ENCODE assay signal across 8 cellular contexts in the genomic region with DNA sequence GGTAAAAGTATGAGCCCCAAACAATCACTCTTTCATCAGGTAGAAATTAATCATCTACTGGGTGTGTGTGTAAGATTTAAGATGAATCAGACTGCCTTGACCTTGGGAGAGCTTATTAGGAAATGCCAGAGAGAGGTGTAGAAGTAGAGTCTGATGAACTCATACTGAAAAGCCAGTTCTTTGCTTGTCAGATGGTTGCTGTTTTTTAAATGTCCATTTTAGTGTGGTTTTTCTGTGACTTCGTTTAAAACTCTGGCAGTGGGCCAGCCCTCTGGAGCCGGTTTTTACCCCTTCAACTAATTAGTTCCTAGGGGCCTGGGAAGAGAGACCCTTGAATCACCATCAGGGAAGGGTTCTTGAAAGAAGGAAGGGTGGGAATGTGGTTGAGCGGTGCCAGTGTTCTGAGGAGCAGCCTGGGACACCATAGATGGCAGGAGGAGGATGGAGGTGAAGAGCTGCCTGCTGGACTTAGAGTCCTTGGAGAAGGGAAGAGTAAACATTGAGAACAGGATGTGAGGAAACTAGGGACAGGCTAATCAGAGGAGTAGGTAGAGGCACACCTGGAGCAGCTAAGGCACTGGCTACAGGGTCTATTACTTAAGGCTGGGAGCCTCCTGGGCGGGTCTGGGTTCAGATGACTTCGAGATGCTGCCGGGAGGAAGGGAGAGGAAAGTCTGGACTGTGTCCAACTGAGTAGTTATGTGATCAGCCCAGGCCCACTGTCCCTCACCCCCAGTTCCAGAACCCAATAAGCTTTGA.
A peak's percentile ranks its signal among the peaks of the same experiment; 100 is the strongest.
DNase-seq lines count a peak whose midpoint lies in the region; ATAC-seq, FAIRE-seq and TF ChIP-seq lines count a peak whose summit lies in the region.

No MANE protein-coding gene starts in this region.

- in situ Hi-C loops in SK-MEL-5 (cut with HindIII; ENCODE audit: low pct_unique_long_range_greater_than_20kb, low sequenced_read_pairs): no loop called here

- H3K27me3 Mint-ChIP-seq in endothelial cell (ENCODE audit: unreplicated experiment): peaks cover 16% of the 10 kb centered on the region

- CTCF ChIA-PET in AG04450 (lab: Charles Lee): interaction anchor here (0.8 to 2.9 kb wide), 4 partner anchors 11 to 52 kb away, joined by 3 to 20 read pairs (median 7); no protein-coding TSS in a partner anchor

- H3K36me3 Mint-ChIP-seq in endothelial cell (ENCODE audit: low read depth, unreplicated experiment): peaks cover 5% of the 10 kb centered on the region

- H3K27ac Mint-ChIP-seq in endothelial cell (ENCODE audit: unreplicated experiment): peak overlapping the region; percentile 84

- TF ChIP-seq POLR2A in H54 (IDR thresholded peaks at IDR 0.05; ENCODE audit: low read depth, low read length): no peak

- H3K4me1 Mint-ChIP-seq in endothelial cell (ENCODE audit: unreplicated experiment): peaks cover 48% of the 10 kb centered on the region

- H3K4me3 ChIP-seq in AG04450 (ENCODE audit: low read depth, low read length): peak overlapping the region; percentile 88

- H3K27me3 ChIP-seq in AG04450 (ENCODE audit: control insufficient read depth, insufficient read depth, low read length): no peaks in the 10 kb centered on the region

- H3K27ac ChIP-seq in AG04450 (ENCODE audit: low read depth, low read length): peak overlapping the region; percentile 39

- TF ChIP-seq CTCF in AG04450 (IDR thresholded peaks at IDR 0.05; ENCODE audit: low read depth, low read length) (no peak), endothelial cell (IDR thresholded peaks at IDR 0.05; ENCODE audit: unreplicated experiment) (no peak), omental fat pad (IDR thresholded peaks at IDR 0.05) (no peak)

- peak; percentile 45 for FAIRE-seq in H54 (lab: Jason Lieb, UNC)

- POLR2A ChIA-PET in AG04450 (lab: Yijun Ruan, JAX): interaction anchor here (1.1 to 3.4 kb wide), 4 partner anchors 16 to 33 kb away, joined by 3 to 15 read pairs (median 6); no protein-coding TSS in a partner anchor

- DNase-seq in AG04450 (ENCODE audit: low read depth, low spot score) (no peak), H54 (ENCODE audit: insufficient read length, low spot score) (no peak), SK-MEL-5 (ENCODE audit: low read depth, low spot score) (peak; percentile 12), endothelial cell (ENCODE audit: low spot score) (no peak), omental fat pad (ENCODE audit: low spot score) (no peak)

- H3K9me3 Mint-ChIP-seq in endothelial cell (ENCODE audit: unreplicated experiment): no peaks in the 10 kb centered on the region

- ATAC-seq in omental fat pad (ENCODE audit: low FRiP score): peak; percentile 35
- no peak for ATAC-seq in GM19455 (IDR thresholded peaks at IDR 0.05; ENCODE audit: unreplicated experiment)
- no peak for ATAC-seq in HG03280 (IDR thresholded peaks at IDR 0.05; ENCODE audit: unreplicated experiment)
- no peak for ATAC-seq in HG02588 (IDR thresholded peaks at IDR 0.05; ENCODE audit: unreplicated experiment)

- H3K9me3 ChIP-seq in AG04450 (ENCODE audit: control insufficient read depth, insufficient read depth, low read length): no peaks in the 10 kb centered on the region; the same call in 1 of the 2 replicates

- peak overlapping the region; percentile 89 for H3K4me3 Mint-ChIP-seq in endothelial cell (ENCODE audit: unreplicated experiment)
